In the genomic region with DNA sequence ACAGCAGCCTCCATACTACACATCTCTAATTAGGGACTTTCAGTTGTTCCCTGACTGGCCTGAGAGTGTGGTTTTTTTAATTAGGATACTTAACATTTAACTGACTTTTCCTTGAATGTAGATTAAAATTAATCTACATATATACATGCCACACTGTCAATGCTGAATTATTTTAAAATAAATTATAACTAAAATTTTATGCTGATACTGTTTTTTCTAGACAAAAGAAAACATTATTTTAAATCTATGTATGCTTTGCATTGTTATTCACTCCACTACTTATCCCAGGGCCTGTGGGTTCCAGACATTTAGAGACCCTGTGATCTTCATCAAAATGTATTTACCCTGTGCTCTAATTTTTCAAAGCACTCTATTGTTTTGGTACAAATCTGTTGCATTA, we compare ENCODE assay signal across 11 cellular contexts.
"Had no signal": no experiment of that assay in that cellular context is flagged by ENCODE, and none has a peak within 500 bp of the region (broad histone marks: within the 10 kb centered on the region; RNA-seq: fewer than 3 reads in every experiment).

No MANE protein-coding gene starts in this region.

- H3K4me1 ChIP-seq: HAP-1 had no signal

- H3K9me3 Mint-ChIP-seq: GM23338, H9 had no signal

- H3K4me3 Mint-ChIP-seq: GM23338, H9, HFFc6 had no signal

- H3K4me2 ChIP-seq: GM23338 had no signal

- ATAC-seq: GM23338, HCT116 had no signal

- H3K36me3 ChIP-seq: HAP-1 had no signal

- H2AFZ ChIP-seq: GM23248, GM23338 had no signal

- H3K9ac ChIP-seq: GM23248 had no signal

- H3K4me3 ChIP-seq: GM23248, GM23338, HAP-1 had no signal

- FAIRE-seq: H1, H54 had no signal

- H3K27ac Mint-ChIP-seq: GM23338, H9, HFFc6 had no signal

- H3K27ac ChIP-seq: GM23248 had no signal

- DNase-seq: GM23248, GOT3, H7, H9, HCEC 1CT, HFFc6 had no signal

- H3K4me1 Mint-ChIP-seq: GM23338, H9 had no signal

- H3K9me3 ChIP-seq: HAP-1 had no signal
